In genomic region chr4:77157859-77158486, GRCh38 we compare ENCODE assay signal across 8 cellular contexts. TPM values are rescaled to one million over a fixed set of nuclear protein-coding genes. Genes with fewer than 3 reads are reported as not detected.
DNase-seq lines count a peak whose midpoint lies in the region; ATAC-seq, FAIRE-seq and TF ChIP-seq lines count a peak whose summit lies in the region.

No MANE protein-coding gene starts in this region.

- no peak for TF ChIP-seq RAD21 in A549 (conservative IDR thresholded peaks at IDR 0.05 in 1 of 2, IDR thresholded peaks at IDR 0.05 in 1 of 2)

- no peaks in the 10 kb centered on the region for H3K27me3 Mint-ChIP-seq in WTC11 (ENCODE audit: low read depth)

- peaks cover 12% of the 10 kb centered on the region; the same call in 2 of the 3 replicates for H3K4me1 ChIP-seq in A549

- peaks cover 47% of the 10 kb centered on the region for H3K4me1 Mint-ChIP-seq in WTC11

- H3K9me3 ChIP-seq in A549 = no peaks in the 10 kb centered on the region

- H3K4me3 Mint-ChIP-seq in WTC11 = peak overlapping the region; percentile 97

- no peak for TF ChIP-seq EP300 in A549 (IDR thresholded peaks at IDR 0.05)

- no CpG with 5 or more reads among the region's 53 CpGs for WGBS in A549 (ENCODE audit: missing lambda C conversion rate)

- CTCF ChIA-PET in A549 (lab: Yijun Ruan, JAX) (no interaction called here), WTC11 (lab: Charles Lee) (interaction anchor here (1.0 to 1.8 kb wide), 3 partner anchors 46 to 113 kb away, joined by 4 to 10 read pairs (median 5); no protein-coding TSS in a partner anchor)

- peaks cover 32% of the 10 kb centered on the region for H3K36me3 Mint-ChIP-seq in WTC11

- POLR2A ChIA-PET in A549 (lab: Yijun Ruan, JAX) = interaction anchor here (0.6 to 1.0 kb wide), 3 partner anchors 57 to 81 kb away, joined by 3 to 7 read pairs (median 6); partner anchors contain the start of gene CCNI
- POLR2A ChIA-PET in WTC11 (lab: Charles Lee) = interaction anchor here (0.6 to 4.0 kb wide), 8 partner anchors 20 to 83 kb away, joined by 3 to 32 read pairs (median 4); partner anchors contain the start of gene CCNI

- no peak for FAIRE-seq in A549 (lab: Jason Lieb, UNC)

- H3K27ac Mint-ChIP-seq in WTC11 = peak overlapping the region; percentile 86

- TF ChIP-seq CTCF in A549 (IDR thresholded peaks at IDR 0.05) = no peak
- no peak for TF ChIP-seq CTCF in WTC11 (IDR thresholded peaks at IDR 0.05)

- ATAC-seq in A549 (peak; percentile 78 to 84), GM18868 (IDR thresholded peaks at IDR 0.05; ENCODE audit: unreplicated experiment) (peak; percentile 56), HG03108 (IDR thresholded peaks at IDR 0.05; ENCODE audit: unreplicated experiment) (peak; percentile 67), WTC11 (peak; percentile 65)

- TF ChIP-seq POLR2A in A549 (IDR thresholded peaks at IDR 0.05; ENCODE audit: low read length) = no peak

- peak overlapping the region; percentile 80 for H3K4me3 ChIP-seq in A549

- peak overlapping the region; percentile 93 for H3K4me2 ChIP-seq in A549

- no peaks in the 10 kb centered on the region for H3K9me3 Mint-ChIP-seq in WTC11

- DNase-seq in A549 (ENCODE audit: low read depth in 1 of 2, low spot score in 1 of 2) = peak; percentile 63 to 69
- DNase-seq in NCI-H2227 (lab: John Stamatoyannopoulos, UW; ENCODE audit: unreplicated experiment) = peak; percentile 88
- peak; percentile 95 for DNase-seq in WTC11 (ENCODE audit: low spot score)
- DNase-seq in central memory CD4-positive, alpha-beta T cell = peak; percentile 56
- peak; percentile 96 for DNase-seq in islet precursor cell
- peak; percentile 31 to 63 for DNase-seq in stimulated activated CD4-positive, alpha-beta T cell treated with anti-CD3 and anti-CD28 coated beads, Interleukin-12 subunit alpha, Interleukin-12 subunit beta, amount 100 ng/mL, for 24 hours (ENCODE audit: low read depth in 2 of 2)

- peak overlapping the region; percentile 76 to 99 for H3K27ac ChIP-seq in A549

TF ChIP-seq in A549, 52 proteins besides CTCF, POLR2A, EP300 and RAD21 (continues in another document):
- no peak for TF ChIP-seq E2F6 (IDR thresholded peaks at IDR 0.05; ENCODE audit: borderline replicate concordance, low read depth)
- TF ChIP-seq CBX2 (IDR thresholded peaks at IDR 0.05; ENCODE audit: borderline replicate concordance, low read depth) = no peak
- TF ChIP-seq REST (IDR thresholded peaks at IDR 0.05) = peak; percentile 52
- no peak for TF ChIP-seq ELK1 (IDR thresholded peaks at IDR 0.05; ENCODE audit: low read depth, low read length)
- no peak for TF ChIP-seq TFCP2L1 (CRISPR knock-in tag; IDR thresholded peaks at IDR 0.05)
- TF ChIP-seq CHD2 (IDR thresholded peaks at IDR 0.05; ENCODE audit: low read length, partially characterized antibody) = peak; percentile 42

TF ChIP-seq in WTC11, 78 proteins besides CTCF, POLR2A, EP300 and RAD21 (continues in another document):
- TF ChIP-seq ZNF425 (CRISPR knock-in tag; conservative IDR thresholded peaks at IDR 0.05) (no peak), E2F5 (CRISPR knock-in tag; IDR thresholded peaks at IDR 0.05) (no peak), ZNF423 (CRISPR knock-in tag; IDR thresholded peaks at IDR 0.05) (peak; percentile 56), SP1 (CRISPR knock-in tag; conservative IDR thresholded peaks at IDR 0.05) (peak; percentile 63; the same call in 1 of the 2 replicates), ZBTB43 (CRISPR knock-in tag; IDR thresholded peaks at IDR 0.05) (peak; percentile 63; the same call in 1 of the 2 replicates), ERG (CRISPR knock-in tag; IDR thresholded peaks at IDR 0.05) (no peak), FOXP4 (CRISPR knock-in tag; IDR thresholded peaks at IDR 0.05) (0 out of 2 replicates have a peak, but pooled peaks have one; percentile 15)

RNA-seq across cellular contexts. Expression of gene CCNG2, which starts 1.0 kb away (rescaled TPM):
- 9.8 and 10.2 TPM in 2 replicates for polyA plus RNA-seq in A549 (2011; rRNA removed)
- polyA plus RNA-seq in A549 (2012; cell fraction: cytosol; rRNA removed) = 0.91 and 1.2 TPM in 2 replicates
- polyA plus RNA-seq in A549 (2012; cell fraction: nucleus; rRNA removed) = 0.44 and 0.98 TPM in 2 replicates
- polyA plus RNA-seq in A549 (2017; fragmentation: RNase III; extraction: RNeasy Plus Mini Kit Qiagen cat#74134 plus additional on column Dnase treatment) = 2.1 to 4.5 TPM (median 3.9 TPM) in 3 replicates
- 1.9 and 2.1 TPM in 2 replicates for polyA minus RNA-seq in A549 (2011; rRNA and poly(A)+ RNA removed)
- total RNA-seq in WTC11 (2021) = 18.9 to 20.8 TPM (median 20.4 TPM) in 3 replicates

Comparison
In these comparisons a context has a peak if more than half of its experiments do, and no peak if none do; other contexts are left out.
1. Peak in every context shown above with its lines: DNase-seq, ATAC-seq, H3K4me3 ChIP-seq and H3K27ac ChIP-seq.